Comparison of ENCODE assay signal across 19 cellular contexts in genomic region chr12:20099395-20099976, GRCh38.
DNase-seq lines count a peak whose midpoint lies in the region; FAIRE-seq and TF ChIP-seq lines count a peak whose summit lies in the region.
"Had no signal": no experiment of that assay in that cellular context is flagged by ENCODE, and none has a peak within 500 bp of the region (broad histone marks: within the 10 kb centered on the region; RNA-seq: fewer than 3 reads in every experiment).

No MANE protein-coding gene starts in this region.

- no peak overlapping the region for H2AFZ ChIP-seq in H9 (ENCODE audit: low read length)
- peak overlapping the region; percentile 57 for H2AFZ ChIP-seq in neural progenitor cell (replicated peaks)

- H3K9me3 Mint-ChIP-seq in H9 (peaks cover 6 to 12% of the 10 kb centered on the region in 2 experiments), chondrocyte (ENCODE audit: low read depth) (no peaks in the 10 kb centered on the region), neural progenitor cell (peaks cover 3% of the 10 kb centered on the region)

- no peaks in the 10 kb centered on the region for H3K79me1 ChIP-seq in H9 (ENCODE audit: insufficient read depth, low read depth, low read length, poor library complexity, severe bottlenecking)

- no peaks in the 10 kb centered on the region for H3K9me3 ChIP-seq in H9 (ENCODE audit: control insufficient read depth, low read depth, low read length)
- no peaks in the 10 kb centered on the region for H3K9me3 ChIP-seq in neural progenitor cell (ENCODE audit: low read depth)
- H3K9me3 ChIP-seq: A549 had no signal

- H2BK20ac ChIP-seq in H9 (ENCODE audit: low read depth, low read length, poor library complexity, severe bottlenecking) = no peak overlapping the region

- H4K5ac ChIP-seq in H9 (ENCODE audit: insufficient read length, low read depth, low read length) = no peak overlapping the region

- H3K27me3 ChIP-seq in H9 (ENCODE audit: insufficient read depth, low read length) (no peaks in the 10 kb centered on the region), neural progenitor cell (no peaks in the 10 kb centered on the region)

- DNase-seq in H9 (no peak), NCI-H345 (lab: John Stamatoyannopoulos, UW) (peak; percentile 62), chondrocyte (ENCODE audit: low spot score) (no peak), neural progenitor cell (ENCODE audit: low spot score) (no peak), cerebellar cortex (ENCODE audit: low spot score) (no peak), GM19239 (ENCODE audit: insufficient read length, low spot score) (no peak), pons (ENCODE audit: low spot score) (no peak), HK-2 (ENCODE audit: unreplicated experiment) (no peak)
- DNase-seq: AML-193; Calu3; CD4-positive, CD25-positive, alpha-beta regulatory T cell; DMS79; HCEC 1CT; NCI-H2107; NCI-H446 treated with DMSO at 0.1 percent for 48 hours; SHP77 had no signal

- H3K79me2 ChIP-seq in H9 (ENCODE audit: insufficient read depth, low read length) (no peaks in the 10 kb centered on the region), neural progenitor cell (ENCODE audit: low read depth) (no peaks in the 10 kb centered on the region)

- no peak for FAIRE-seq in GM19239 (lab: Jason Lieb, UNC)
- FAIRE-seq: A549, G401.6, RCC 7860 had no signal

- H2BK12ac ChIP-seq in H9 (ENCODE audit: insufficient read length, low read depth, low read length) = no peak overlapping the region

- H2BK120ac ChIP-seq in H9 (ENCODE audit: low read depth, low read length, poor library complexity, severe bottlenecking) = no peak overlapping the region

- H4K20me1 ChIP-seq in H9 (ENCODE audit: control insufficient read depth, insufficient read depth, insufficient read length) (no peaks in the 10 kb centered on the region), neural progenitor cell (ENCODE audit: low read depth) (no peaks in the 10 kb centered on the region)

- H3K9ac ChIP-seq in H9 (ENCODE audit: extremely low read depth, insufficient read length, low read length) = no peak overlapping the region
- no peak overlapping the region for H3K9ac ChIP-seq in neural progenitor cell

- no peaks in the 10 kb centered on the region for H3K23me2 ChIP-seq in H9 (ENCODE audit: insufficient read length, low read depth, low read length, poor library complexity, severe bottlenecking)

- H3K4ac ChIP-seq in H9 (ENCODE audit: low read depth, low read length) = no peak overlapping the region

- H3K4me3 ChIP-seq in neural progenitor cell = no peak overlapping the region
- H3K4me3 ChIP-seq: A549 had no signal

- H3K4me2 ChIP-seq in H9 (ENCODE audit: insufficient read depth, insufficient read length, low read length) (no peak overlapping the region), neural progenitor cell (peak overlapping the region; percentile 1)
- H3K4me2 ChIP-seq: A549 had no signal

- no peak overlapping the region for H4K91ac ChIP-seq in H9 (ENCODE audit: insufficient read length, low read depth, low read length)

- H3K4me3 Mint-ChIP-seq in H9 (no peak overlapping the region), chondrocyte (ENCODE audit: unreplicated experiment) (no peak overlapping the region), neural progenitor cell (no peak overlapping the region)
- H3K4me3 Mint-ChIP-seq: CD4-positive, CD25-positive, alpha-beta regulatory T cell had no signal

- H3K36me3 ChIP-seq in neural progenitor cell = no peaks in the 10 kb centered on the region

- H3K18ac ChIP-seq in H9 (ENCODE audit: insufficient read length, low read depth, low read length) = no peak overlapping the region

- no peak overlapping the region for H2AK5ac ChIP-seq in H9 (ENCODE audit: insufficient read length, low read length)

- WGBS in H9 (ENCODE audit: extremely low coverage, insufficient read length, low lambda C conversion rate) = no CpG with 5 or more reads among the region's 5 CpGs

- H3K27me3 Mint-ChIP-seq in H9 (ENCODE audit: low read depth) (peaks cover 3% of the 10 kb centered on the region; the same call in 1 of the 2 replicates), chondrocyte (ENCODE audit: low read depth) (no peaks in the 10 kb centered on the region), neural progenitor cell (ENCODE audit: insufficient read depth, low read depth) (no peaks in the 10 kb centered on the region)
- H3K27me3 Mint-ChIP-seq: CD4-positive, CD25-positive, alpha-beta regulatory T cell had no signal

- H3F3A ChIP-seq in neural progenitor cell (ENCODE audit: low read depth) = peaks cover 10% of the 10 kb centered on the region

- no peak overlapping the region for H4K8ac ChIP-seq in H9 (replicated peaks; ENCODE audit: insufficient read length, low read depth, low read length)

- no peaks in the 10 kb centered on the region; the same call in 1 of the 2 replicates for H3K4me1 ChIP-seq in H9 (ENCODE audit: insufficient read depth, low read length)
- H3K4me1 ChIP-seq in neural progenitor cell = peaks cover 15% of the 10 kb centered on the region
- H3K4me1 ChIP-seq: A549 had no signal

- peaks cover 4 to 12% (median 5%) of the 10 kb centered on the region in 3 experiments for H3K36me3 Mint-ChIP-seq in H9 (ENCODE audit: insufficient read depth in 1 of 3, low read depth in 3 of 3)
- no peaks in the 10 kb centered on the region for H3K36me3 Mint-ChIP-seq in chondrocyte (ENCODE audit: low read depth)
- H3K36me3 Mint-ChIP-seq in neural progenitor cell = no peaks in the 10 kb centered on the region
- H3K36me3 Mint-ChIP-seq: CD4-positive, CD25-positive, alpha-beta regulatory T cell had no signal

- H3K27ac Mint-ChIP-seq in H9 = peak overlapping the region in 2 of 3 experiments; percentile 68 to 97; a peak in 5 of 7 replicates
- H3K27ac Mint-ChIP-seq in chondrocyte (ENCODE audit: unreplicated experiment) = peak overlapping the region; percentile 14
- peak overlapping the region; percentile 8 for H3K27ac Mint-ChIP-seq in neural progenitor cell
- H3K27ac Mint-ChIP-seq: CD4-positive, CD25-positive, alpha-beta regulatory T cell had no signal

- no peak overlapping the region for H3K56ac ChIP-seq in H9 (ENCODE audit: insufficient read length, low read depth, low read length)

- no peak overlapping the region for H3T11ph ChIP-seq in H9 (ENCODE audit: low read length)

- TF ChIP-seq CTCF in H9 (conservative IDR thresholded peaks at IDR 0.05) (no peak), chondrocyte (IDR thresholded peaks at IDR 0.05) (no peak), neural progenitor cell (IDR thresholded peaks at IDR 0.05) (no peak)

- H3K4me1 Mint-ChIP-seq in H9 = peaks cover 27 to 34% of the 10 kb centered on the region in 2 experiments
- H3K4me1 Mint-ChIP-seq in chondrocyte (ENCODE audit: low read depth) = peaks cover 54% of the 10 kb centered on the region
- peaks cover 7% of the 10 kb centered on the region for H3K4me1 Mint-ChIP-seq in neural progenitor cell
- H3K4me1 Mint-ChIP-seq: CD4-positive, CD25-positive, alpha-beta regulatory T cell had no signal

- no peak overlapping the region for H2BK15ac ChIP-seq in H9 (ENCODE audit: low read depth, low read length)

- H3K23ac ChIP-seq in H9 (ENCODE audit: insufficient read length, low read depth, low read length) = no peak overlapping the region

- no peak overlapping the region for H3K27ac ChIP-seq in H9 (ENCODE audit: insufficient read length, low read depth, low read length)
- peak overlapping the region; percentile 5 for H3K27ac ChIP-seq in neural progenitor cell
- H3K27ac ChIP-seq: A549 had no signal

- H2BK5ac ChIP-seq in H9 (ENCODE audit: insufficient read length, low read length) = no peak overlapping the region

- no peak overlapping the region for H3K14ac ChIP-seq in H9 (ENCODE audit: insufficient read depth, low read length)

Comparison
In these comparisons a context has a peak if more than half of its experiments do, and no peak if none do; other contexts are left out.
1. H3K27ac Mint-ChIP-seq: peak in every context shown above with its lines; median percentile 82 in H9; 14 in chondrocyte; 8 in neural progenitor cell.